ENCODE assay signal across 17 cellular contexts in genomic region chr15:79030470-79030869, GRCh38.
DNase-seq lines count a peak whose midpoint lies in the region; ATAC-seq and TF ChIP-seq lines count a peak whose summit lies in the region.
"Had no signal": no experiment of that assay in that cellular context is flagged by ENCODE, and none has a peak within 500 bp of the region (broad histone marks: within the 10 kb centered on the region; RNA-seq: fewer than 3 reads in every experiment).

No MANE protein-coding gene starts in this region.

- no peak overlapping the region for H3K4me3 Mint-ChIP-seq in activated CD4-positive, alpha-beta T cell treated with anti-CD3 and anti-CD28 coated beads for 36 hours
- H3K4me3 Mint-ChIP-seq: B cell; CD4-positive, alpha-beta memory T cell had no signal

- no peak overlapping the region for H2AK5ac ChIP-seq in mesendoderm (ENCODE audit: low read length)

- H3K56ac ChIP-seq in mesendoderm (ENCODE audit: low read length), result no peak overlapping the region

- H3K4me2 ChIP-seq in OCI-LY1 (ENCODE audit: low read length), result no peak overlapping the region
- no peak overlapping the region for H3K4me2 ChIP-seq in mesendoderm (ENCODE audit: low read length)
- no peak overlapping the region for H3K4me2 ChIP-seq in PC-9

- DNase-seq in GM06990 (ENCODE audit: extremely low read depth, insufficient read length), result no peak
- DNase-seq in brain microvascular endothelial cell, result no peak
- DNase-seq in mesendoderm, result peak; percentile 33
- no peak for DNase-seq in activated CD4-positive, alpha-beta T cell treated with anti-CD3 and anti-CD28 coated beads for 36 hours
- no peak for DNase-seq in PC-9
- DNase-seq: CD4-positive, alpha-beta memory T cell; GF-D8; HCEC 1CT; KBM-7; NCI-H1092; NCI-H2107; NCI-H345; NCI-H69; SHP77 treated with DMSO at 0.1 percent for 48 hours had no signal

- H3K4ac ChIP-seq in mesendoderm (ENCODE audit: low read depth, low read length), result no peak overlapping the region

- no peak overlapping the region for H2BK5ac ChIP-seq in mesendoderm (ENCODE audit: low read length)

- H3K79me1 ChIP-seq in mesendoderm (ENCODE audit: low read length), result no peaks in the 10 kb centered on the region

- TF ChIP-seq CTCF in GM06990 (IDR thresholded peaks at IDR 0.05; ENCODE audit: insufficient read depth, low read length, poor library complexity, severe bottlenecking), result peak; percentile 17
- TF ChIP-seq CTCF in OCI-LY1 (IDR thresholded peaks at IDR 0.05; ENCODE audit: low read length), result peak; percentile 31; the same call in 1 of the 2 replicates
- TF ChIP-seq CTCF in brain microvascular endothelial cell (IDR thresholded peaks at IDR 0.05; ENCODE audit: low read depth, low read length, missing control alignments), result peak; percentile 31
- TF ChIP-seq CTCF in PC-9 (conservative IDR thresholded peaks at IDR 0.05), result no peak

- no peak for ATAC-seq in activated CD4-positive, alpha-beta T cell treated with anti-CD3 and anti-CD28 coated beads for 36 hours
- ATAC-seq in HG03342 (IDR thresholded peaks at IDR 0.05; ENCODE audit: unreplicated experiment), result no peak

- no peaks in the 10 kb centered on the region for H3F3A ChIP-seq in OCI-LY1 (ENCODE audit: insufficient read depth, low read length)
- H3F3A ChIP-seq in PC-9 (ENCODE audit: insufficient read depth, low read depth), result no peaks in the 10 kb centered on the region

- POLR2A ChIA-PET in activated CD4-positive, alpha-beta T cell treated with anti-CD3 and anti-CD28 coated beads for 36 hours (lab: Charles Lee), result no interaction called here
- POLR2A ChIA-PET in PC-9 (lab: Charles Lee; ENCODE audit: unreplicated experiment), result no interaction called here

- no peak overlapping the region for H3K27ac ChIP-seq in OCI-LY1 (ENCODE audit: low read depth, low read length, poor library complexity, severe bottlenecking)
- H3K27ac ChIP-seq in brain microvascular endothelial cell, result no peak overlapping the region
- H3K27ac ChIP-seq in mesendoderm (ENCODE audit: low read depth, low read length), result no peak overlapping the region
- no peak overlapping the region for H3K27ac ChIP-seq in PC-9

- WGBS in mesendoderm (ENCODE audit: extremely low coverage, insufficient coverage, low lambda C conversion rate), result no CpG with 5 or more reads among the region's 4 CpGs

- H3K36me3 ChIP-seq in GM06990 (ENCODE audit: control insufficient read depth, insufficient read depth, low read length) (no peaks in the 10 kb centered on the region), OCI-LY1 (ENCODE audit: insufficient read depth, low read length) (no peaks in the 10 kb centered on the region), brain microvascular endothelial cell (replicated peaks) (no peaks in the 10 kb centered on the region), mesendoderm (ENCODE audit: control insufficient read depth, insufficient read depth, low read length) (no peaks in the 10 kb centered on the region), PC-9 (ENCODE audit: low read depth) (no peaks in the 10 kb centered on the region)

- no peaks in the 10 kb centered on the region for H3K9me2 ChIP-seq in OCI-LY1 (ENCODE audit: low read depth, low read length)
- no peaks in the 10 kb centered on the region for H3K9me2 ChIP-seq in PC-9 (ENCODE audit: insufficient read depth)

- H3K4me1 ChIP-seq in OCI-LY1 (ENCODE audit: insufficient read depth, low read length, severe bottlenecking) (no peaks in the 10 kb centered on the region), mesendoderm (ENCODE audit: control insufficient read depth, low read depth, low read length) (no peaks in the 10 kb centered on the region), PC-9 (replicated peaks; ENCODE audit: insufficient read depth) (no peaks in the 10 kb centered on the region)

- H3K9me3 Mint-ChIP-seq in activated CD4-positive, alpha-beta T cell treated with anti-CD3 and anti-CD28 coated beads for 36 hours (ENCODE audit: low read depth), result no peaks in the 10 kb centered on the region

- no peak overlapping the region for H3K27ac Mint-ChIP-seq in activated CD4-positive, alpha-beta T cell treated with anti-CD3 and anti-CD28 coated beads for 36 hours
- H3K27ac Mint-ChIP-seq: B cell; CD4-positive, alpha-beta memory T cell had no signal

- no peak overlapping the region for H2BK15ac ChIP-seq in mesendoderm (replicated peaks; ENCODE audit: low read depth)

- H3K27me3 ChIP-seq in GM06990 (replicated peaks; ENCODE audit: control insufficient read depth, insufficient read depth, low read length) (no peaks in the 10 kb centered on the region), OCI-LY1 (ENCODE audit: insufficient read depth, low read length) (0 out of 2 replicates have a peak, but pooled peaks cover 5% of the 10 kb centered on the region), brain microvascular endothelial cell (replicated peaks) (peaks cover 2% of the 10 kb centered on the region), mesendoderm (ENCODE audit: insufficient read depth, low read length, poor library complexity) (no peaks in the 10 kb centered on the region), PC-9 (ENCODE audit: insufficient read depth, low read depth) (no peaks in the 10 kb centered on the region)

- no peak overlapping the region for H3K9ac ChIP-seq in OCI-LY1 (ENCODE audit: low read length)
- no peak overlapping the region for H3K9ac ChIP-seq in mesendoderm (ENCODE audit: low read length)

- no TSS peak for BruUV-seq in PC-9 (replicated peaks; lab: Mats Ljungman, UMichigan)

- intact Hi-C loops in activated CD4-positive, alpha-beta T cell treated with anti-CD3 and anti-CD28 coated beads for 36 hours (cut with DNase I, micrococcal nuclease), result no loop called here
- intact Hi-C loops in PC-9 (cut with micrococcal nuclease; ENCODE audit: unreplicated experiment), result no loop called here

- CTCF ChIA-PET in activated CD4-positive, alpha-beta T cell treated with anti-CD3 and anti-CD28 coated beads for 36 hours (lab: Charles Lee), result interaction anchor here (0.8 to 9.3 kb wide), 2 partner anchors 127 to 154 kb away, joined by 3 to 99 read pairs; no protein-coding TSS in a partner anchor
- CTCF ChIA-PET in PC-9 (lab: Charles Lee), result no interaction called here

- H4K5ac ChIP-seq in mesendoderm (ENCODE audit: low read length), result no peak overlapping the region

- in situ Hi-C loops in brain microvascular endothelial cell (cut with HindIII; ENCODE audit: low pct_ligation_motif_present, low sequenced_read_pairs), result no loop called here

- H4K20me1 ChIP-seq in OCI-LY1 (ENCODE audit: insufficient read depth, low read length) (no peaks in the 10 kb centered on the region), PC-9 (ENCODE audit: insufficient read depth) (no peaks in the 10 kb centered on the region)

- no peak overlapping the region for H2BK120ac ChIP-seq in mesendoderm (ENCODE audit: low read depth, low read length)

- H4K8ac ChIP-seq in mesendoderm (ENCODE audit: low read depth, low read length), result no peak overlapping the region

- H3K23ac ChIP-seq in mesendoderm (ENCODE audit: low read length), result no peak overlapping the region

- H2AFZ ChIP-seq in OCI-LY1 (ENCODE audit: low read length) (no peak overlapping the region), PC-9 (no peak overlapping the region)

- no peak overlapping the region for H3K18ac ChIP-seq in mesendoderm (ENCODE audit: low read length)

- H3K9me3 ChIP-seq in OCI-LY1 (ENCODE audit: low read length), result no peaks in the 10 kb centered on the region
- H3K9me3 ChIP-seq in PC-9 (ENCODE audit: insufficient read depth, low read depth), result no peaks in the 10 kb centered on the region

- H3K79me2 ChIP-seq in OCI-LY1 (ENCODE audit: insufficient read depth, low read length) (no peaks in the 10 kb centered on the region), mesendoderm (ENCODE audit: control insufficient read depth, insufficient read depth, low read length) (no peaks in the 10 kb centered on the region), PC-9 (ENCODE audit: low read depth) (no peaks in the 10 kb centered on the region)

- H3K4me1 Mint-ChIP-seq in activated CD4-positive, alpha-beta T cell treated with anti-CD3 and anti-CD28 coated beads for 36 hours, result no peaks in the 10 kb centered on the region
- H3K4me1 Mint-ChIP-seq: B cell; CD4-positive, alpha-beta memory T cell had no signal

- H3K4me3 ChIP-seq in GM06990 (replicated peaks; ENCODE audit: low read depth, low read length) (no peak overlapping the region), OCI-LY1 (ENCODE audit: low read depth, low read length, poor library complexity, severe bottlenecking) (no peak overlapping the region), brain microvascular endothelial cell (ENCODE audit: low read depth, low read length) (no peak overlapping the region), mesendoderm (ENCODE audit: low read length) (no peak overlapping the region), PC-9 (no peak overlapping the region)

- peaks cover 2% of the 10 kb centered on the region for H3K27me3 Mint-ChIP-seq in activated CD4-positive, alpha-beta T cell treated with anti-CD3 and anti-CD28 coated beads for 36 hours
- H3K27me3 Mint-ChIP-seq: B cell had no signal

- no peaks in the 10 kb centered on the region for H3K36me3 Mint-ChIP-seq in activated CD4-positive, alpha-beta T cell treated with anti-CD3 and anti-CD28 coated beads for 36 hours (ENCODE audit: low read depth)
- H3K36me3 Mint-ChIP-seq: CD4-positive, alpha-beta memory T cell had no signal
